Comparison of ENCODE assay signal across 8 cellular contexts in the genomic region with DNA sequence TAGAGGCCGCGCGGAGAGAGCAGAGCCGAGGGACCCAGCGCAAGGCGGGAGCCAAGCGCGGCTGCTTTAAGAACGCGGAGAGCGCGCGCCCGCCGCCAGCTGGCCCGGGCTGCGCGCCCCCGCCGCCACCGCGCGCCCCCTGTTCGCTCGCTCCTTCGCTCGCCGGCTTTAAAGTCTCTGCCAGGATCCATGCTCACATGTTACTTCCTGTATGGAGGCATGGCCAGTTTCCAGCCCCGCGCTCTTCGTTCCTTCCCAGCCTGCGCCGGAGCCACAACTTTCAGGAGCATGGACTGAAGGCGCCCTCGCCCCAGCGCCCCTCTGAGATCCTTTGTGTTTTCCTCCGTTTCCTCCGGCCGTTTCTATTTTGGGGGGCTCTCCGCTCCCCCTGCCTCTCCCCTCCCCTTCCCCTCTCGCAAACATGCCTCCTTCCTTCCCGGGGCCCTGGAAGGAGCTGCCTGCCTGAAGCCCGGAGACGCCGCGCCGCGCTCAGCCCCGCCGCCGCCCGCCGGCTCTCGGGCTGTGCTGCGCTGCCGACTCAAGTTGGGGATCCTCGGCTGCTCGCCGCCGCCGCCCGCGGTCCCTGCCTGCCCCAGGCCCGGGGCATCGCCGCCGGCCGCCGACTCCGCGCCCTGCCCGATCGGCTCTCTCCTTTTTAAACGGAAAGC. TPM values are rescaled to one million over a fixed set of nuclear protein-coding genes. Genes with fewer than 3 reads are reported as not detected.
DNase-seq lines count a peak whose midpoint lies in the region; ATAC-seq lines count a peak whose summit lies in the region.

A gene (plus strand): TSS at position 198 of the 668 bp plus-strand sequence. CDS start 717 bp downstream, outside the sequence.

- H3K9me3 Mint-ChIP-seq in stimulated activated effector memory CD8-positive, alpha-beta T cell treated with anti-CD3 and anti-CD28 coated beads, Interleukin-12 subunit alpha, Interleukin-12 subunit beta, amount 100 ng/mL, for 72 hours = no peaks in the 10 kb centered on the region

- peak within 1 kb of the TSS; percentile 39 for H3K4me3 Mint-ChIP-seq in stimulated activated effector memory CD8-positive, alpha-beta T cell treated with anti-CD3 and anti-CD28 coated beads, Interleukin-12 subunit alpha, Interleukin-12 subunit beta, amount 100 ng/mL, for 72 hours

- no peaks in the 10 kb centered on the region for H3K4me1 Mint-ChIP-seq in stimulated activated effector memory CD8-positive, alpha-beta T cell treated with anti-CD3 and anti-CD28 coated beads, Interleukin-12 subunit alpha, Interleukin-12 subunit beta, amount 100 ng/mL, for 72 hours

- H3K36me3 Mint-ChIP-seq in stimulated activated effector memory CD8-positive, alpha-beta T cell treated with anti-CD3 and anti-CD28 coated beads, Interleukin-12 subunit alpha, Interleukin-12 subunit beta, amount 100 ng/mL, for 72 hours = no peaks in the 10 kb centered on the region

- peak; percentile 66 for DNase-seq in DMS153 treated with DMSO at 0.1 percent for 48 hours (lab: John Stamatoyannopoulos, UW; ENCODE audit: unreplicated experiment)
- peak; percentile 88 to 91 for DNase-seq in Kasumi-1 (lab: John Stamatoyannopoulos, UW)
- peak; percentile 89 for DNase-seq in SK-N-DZ (ENCODE audit: low spot score)
- peak; percentile 95 for DNase-seq in dedifferentiated amniotic fluid mesenchymal stem cell (ENCODE audit: extremely low spot score)
- peak; percentile 96 for DNase-seq in left kidney (ENCODE audit: low read depth, low spot score)
- DNase-seq in stimulated activated effector memory CD8-positive, alpha-beta T cell treated with anti-CD3 and anti-CD28 coated beads, Interleukin-12 subunit alpha, Interleukin-12 subunit beta, amount 100 ng/mL, for 72 hours (ENCODE audit: low spot score in 2 of 2) = no peak
- no peak for DNase-seq in NOMO-1 (lab: John Stamatoyannopoulos, UW; ENCODE audit: unreplicated experiment in 2 of 2)

- ATAC-seq in GM21367 (IDR thresholded peaks at IDR 0.05; ENCODE audit: unreplicated experiment) = peak; percentile 52
- ATAC-seq in stimulated activated effector memory CD8-positive, alpha-beta T cell treated with anti-CD3 and anti-CD28 coated beads, Interleukin-12 subunit alpha, Interleukin-12 subunit beta, amount 100 ng/mL, for 72 hours = peak; percentile 23

- no peak within 1 kb of the TSS for H3K27ac Mint-ChIP-seq in stimulated activated effector memory CD8-positive, alpha-beta T cell treated with anti-CD3 and anti-CD28 coated beads, Interleukin-12 subunit alpha, Interleukin-12 subunit beta, amount 100 ng/mL, for 72 hours

RNA-seq across cellular contexts. Expression of the gene that starts here (rescaled TPM):
- polyA plus RNA-seq in SK-N-DZ (2014; cell fraction: cytosol; rRNA removed) = 8.7 and 12.5 TPM in 2 replicates
- 6.6 and 7.0 TPM in 2 replicates for polyA plus RNA-seq in SK-N-DZ (2014; cell fraction: nucleus; rRNA removed)

Comparison
In these comparisons a context has a peak if more than half of its experiments do, and no peak if none do; other contexts are left out.
1. DNase-seq: peak in DMS153 treated with DMSO at 0.1 percent for 48 hours (single experiment), Kasumi-1 (2 of 2), SK-N-DZ (single experiment), dedifferentiated amniotic fluid mesenchymal stem cell (single experiment) and left kidney (single experiment); none in stimulated activated effector memory CD8-positive, alpha-beta T cell treated with anti-CD3 and anti-CD28 coated beads, Interleukin-12 subunit alpha, Interleukin-12 subunit beta, amount 100 ng/mL, for 72 hours (0 of 2) and NOMO-1 (0 of 2).